8 cellular contexts compared by ENCODE assay signal in genomic region chr1:212477014-212477679, GRCh38. TPM values are rescaled to one million over a fixed set of nuclear protein-coding genes. Genes with fewer than 3 reads are reported as not detected.
DNase-seq lines count a peak whose midpoint lies in the region; ATAC-seq and TF ChIP-seq lines count a peak whose summit lies in the region.

No MANE protein-coding gene starts in this region.

- H3K4me3 ChIP-seq in lower lobe of right lung = no peak overlapping the region

- H3K36me3 ChIP-seq in lower lobe of right lung = no peaks in the 10 kb centered on the region

- H3K27ac ChIP-seq in lower lobe of right lung = no peak overlapping the region

- H3K27me3 ChIP-seq in lower lobe of right lung (ENCODE audit: low read depth) = no peaks in the 10 kb centered on the region

- peaks cover 14% of the 10 kb centered on the region for H3K4me1 ChIP-seq in lower lobe of right lung

- intact Hi-C loops in lower lobe of right lung (cut with DNase I) = no loop called here

- DNase-seq in COR-L47 (lab: John Stamatoyannopoulos, UW) (peak; percentile 78), NCI-H82 (lab: John Stamatoyannopoulos, UW) (peak; percentile 98), dermis microvascular lymphatic vessel endothelial cell (ENCODE audit: low read depth in 2 of 2) (peak; percentile 66 to 86), lower lobe of right lung (peak; percentile 76)
- DNase-seq in activated CD4-positive, alpha-beta T cell treated with anti-CD3 and anti-CD28 coated beads, Interleukin-2, amount 50 U/mL, for 4 hours = peak; percentile 72 to 73
- peak; percentile 66 for DNase-seq in stimulated activated CD8-positive, alpha-beta memory T cell treated with anti-CD3 and anti-CD28 coated beads, Interleukin-15, amount 100 ng/mL, for 1 hour (ENCODE audit: low read depth)

- H3K9me3 ChIP-seq in lower lobe of right lung = no peaks in the 10 kb centered on the region

- TF ChIP-seq CTCF in lower lobe of right lung (IDR thresholded peaks at IDR 0.05) = peak; percentile 90

- ATAC-seq in GM19467 (IDR thresholded peaks at IDR 0.05; ENCODE audit: unreplicated experiment) = peak; percentile 76
- ATAC-seq in HG03565 (IDR thresholded peaks at IDR 0.05; ENCODE audit: unreplicated experiment) = peak; percentile 86
- ATAC-seq in lower lobe of right lung = peak; percentile 95

RNA-seq across cellular contexts. Expression of gene NENF, which starts 44.4 kb away (rescaled TPM):
- total RNA-seq in dermis microvascular lymphatic vessel endothelial cell (4.6 and 9.6 TPM in 2 replicates), lower lobe of right lung (42.3 TPM)
